In genomic region chr2:208065476-208065875, GRCh38 we compare ENCODE assay signal across 1 cellular context.
TF ChIP-seq lines count a peak whose summit lies in the region.

No MANE protein-coding gene starts in this region.

TF ChIP-seq in HepG2, 621 proteins besides CTCF, POLR2A, EP300 and RAD21:
- TF ChIP-seq UBTF (CRISPR knock-in tag; IDR thresholded peaks at IDR 0.05) (no peak), TARDBP (CRISPR knock-in tag; IDR thresholded peaks at IDR 0.05) (no peak), SIN3B (IDR thresholded peaks at IDR 0.05; ENCODE audit: low read length) (no peak), ZNF343 (CRISPR knock-in tag; IDR thresholded peaks at IDR 0.05) (no peak), MXI1 (IDR thresholded peaks at IDR 0.05; ENCODE audit: borderline replicate concordance, low read depth, low read length) (no peak), ZNF34 (CRISPR knock-in tag; IDR thresholded peaks at IDR 0.05; ENCODE audit: borderline replicate concordance) (no peak), KDM4B (CRISPR knock-in tag; IDR thresholded peaks at IDR 0.05) (no peak), ZNF138 (CRISPR knock-in tag; IDR thresholded peaks at IDR 0.05; ENCODE audit: low read depth) (no peak)
